Comparison of ENCODE assay signal across 1 cellular context in genomic region chr12:56448860-56449621, GRCh38.
TF ChIP-seq lines count a peak whose summit lies in the region.

TIMELESS (minus strand) TSS chr12:56449426; CDS start chr12:56434170, 15,256 bp downstream.

TF ChIP-seq in HepG2, 621 proteins besides CTCF, POLR2A, EP300 and RAD21 (continued from another document and continues in another):
- TF ChIP-seq KIAA2018 (CRISPR knock-in tag; IDR thresholded peaks at IDR 0.05; ENCODE audit: borderline replicate concordance): no peak
- TF ChIP-seq SALL2 (CRISPR knock-in tag; IDR thresholded peaks at IDR 0.05): peak; percentile 77
- TF ChIP-seq CSRNP1 (CRISPR knock-in tag; IDR thresholded peaks at IDR 0.05): peak; percentile 95; the same call in 1 of the 2 replicates
- peak; percentile 90 for TF ChIP-seq HIVEP1 (CRISPR knock-in tag; IDR thresholded peaks at IDR 0.05)
- TF ChIP-seq ZNF569 (CRISPR knock-in tag; IDR thresholded peaks at IDR 0.05; ENCODE audit: borderline replicate concordance): no peak
- TF ChIP-seq ZFAT (CRISPR knock-in tag; conservative IDR thresholded peaks at IDR 0.05): no peak; the same call in 1 of the 2 replicates
- TF ChIP-seq ZFP62 (CRISPR knock-in tag; IDR thresholded peaks at IDR 0.05): no peak
- TF ChIP-seq MZF1 (CRISPR knock-in tag; IDR thresholded peaks at IDR 0.05; ENCODE audit: borderline replicate concordance): 0 out of 2 replicates have a peak, but pooled peaks have one; percentile 75
- TF ChIP-seq TFE3 (CRISPR knock-in tag; IDR thresholded peaks at IDR 0.05): peak; percentile 86
- TF ChIP-seq ZNF570 (CRISPR knock-in tag; IDR thresholded peaks at IDR 0.05; ENCODE audit: borderline replicate concordance): no peak
- 0 out of 2 replicates have a peak, but pooled peaks have one; percentile 74 for TF ChIP-seq CREBL2 (CRISPR knock-in tag; IDR thresholded peaks at IDR 0.05; ENCODE audit: borderline replicate concordance)
- peak; percentile 60; the same call in 1 of the 2 replicates for TF ChIP-seq HOXA9 (CRISPR knock-in tag; IDR thresholded peaks at IDR 0.05; ENCODE audit: borderline replicate concordance)
- no peak for TF ChIP-seq IKZF1 (IDR thresholded peaks at IDR 0.05)
- peak; percentile 69; the same call in 1 of the 2 replicates for TF ChIP-seq MTERF4 (CRISPR knock-in tag; IDR thresholded peaks at IDR 0.05)
- TF ChIP-seq SKIL (CRISPR knock-in tag; IDR thresholded peaks at IDR 0.05; ENCODE audit: borderline replicate concordance): no peak
- no peak for TF ChIP-seq KLF13 (CRISPR knock-in tag; IDR thresholded peaks at IDR 0.05)
- peak; percentile 94 for TF ChIP-seq SMYD3 (CRISPR knock-in tag; IDR thresholded peaks at IDR 0.05)
- TF ChIP-seq XRCC5 (optimal IDR thresholded peaks at IDR 0.05; ENCODE audit: low read length): peak; percentile 71
- no peak for TF ChIP-seq NFIC (IDR thresholded peaks at IDR 0.05; ENCODE audit: low read length)
- TF ChIP-seq ZNF281 (CRISPR knock-in tag; IDR thresholded peaks at IDR 0.05; ENCODE audit: borderline replicate concordance): no peak
- 0 out of 2 replicates have a peak, but pooled peaks have one; percentile 37 for TF ChIP-seq FOXJ3 (CRISPR knock-in tag; IDR thresholded peaks at IDR 0.05; ENCODE audit: borderline replicate concordance)
- no peak for TF ChIP-seq MLLT10 (CRISPR knock-in tag; IDR thresholded peaks at IDR 0.05)
- TF ChIP-seq FOXO1 (CRISPR knock-in tag; IDR thresholded peaks at IDR 0.05): peak; percentile 39; the same call in 1 of the 2 replicates
- TF ChIP-seq MBD4 (IDR thresholded peaks at IDR 0.05; ENCODE audit: borderline replicate concordance, low read length): no peak
- peak; percentile 79; the same call in 1 of the 2 replicates for TF ChIP-seq MTF2 (CRISPR knock-in tag; IDR thresholded peaks at IDR 0.05; ENCODE audit: borderline replicate concordance)
- peak; percentile 68; the same call in 1 of the 2 replicates for TF ChIP-seq NCOA1 (CRISPR knock-in tag; IDR thresholded peaks at IDR 0.05)
- TF ChIP-seq DDIT3 (CRISPR knock-in tag; IDR thresholded peaks at IDR 0.05): peak; percentile 61; the same call in 1 of the 2 replicates
- TF ChIP-seq NFE2L1 (CRISPR knock-in tag; IDR thresholded peaks at IDR 0.05; ENCODE audit: borderline replicate concordance): no peak
- TF ChIP-seq HDAC2 (CRISPR knock-in tag; IDR thresholded peaks at IDR 0.05): peak; percentile 48; the same call in 1 of the 2 replicates
- peak; percentile 62; the same call in 1 of the 2 replicates for TF ChIP-seq ZNF691 (CRISPR knock-in tag; IDR thresholded peaks at IDR 0.05; ENCODE audit: borderline replicate concordance, low read depth)
- TF ChIP-seq RORA (CRISPR knock-in tag; IDR thresholded peaks at IDR 0.05): no peak
- TF ChIP-seq ZNF577 (CRISPR knock-in tag; IDR thresholded peaks at IDR 0.05; ENCODE audit: borderline replicate concordance, low read depth): no peak
- peak in 1 of 2 experiments; percentile 31; a peak in 2 of 4 replicates for TF ChIP-seq ATF4 (CRISPR knock-in tag; IDR thresholded peaks at IDR 0.05)
- TF ChIP-seq MAZ (IDR thresholded peaks at IDR 0.05; ENCODE audit: borderline replicate concordance, low read depth, low read length): peak; percentile 39; the same call in 1 of the 2 replicates
- TF ChIP-seq MAZ (CRISPR knock-in tag; IDR thresholded peaks at IDR 0.05; ENCODE audit: low read depth): peak; percentile 58; the same call in 1 of the 2 replicates
- no peak for TF ChIP-seq SUZ12 (IDR thresholded peaks at IDR 0.05; ENCODE audit: low read depth, low read length)
- no peak; the same call in 1 of the 2 replicates for TF ChIP-seq ZNF891 (CRISPR knock-in tag; IDR thresholded peaks at IDR 0.05)
- peak; percentile 80; the same call in 1 of the 2 replicates for TF ChIP-seq GABPB1 (CRISPR knock-in tag; IDR thresholded peaks at IDR 0.05)
- TF ChIP-seq ZNF773 (CRISPR knock-in tag; IDR thresholded peaks at IDR 0.05; ENCODE audit: borderline replicate concordance): no peak
- TF ChIP-seq NCOA5 (CRISPR knock-in tag; IDR thresholded peaks at IDR 0.05): no peak
- TF ChIP-seq HNF4A (CRISPR knock-in tag; IDR thresholded peaks at IDR 0.05): peak; percentile 24; the same call in 1 of the 2 replicates
